ENCODE assay signal across 1 cellular context in the genomic region with DNA sequence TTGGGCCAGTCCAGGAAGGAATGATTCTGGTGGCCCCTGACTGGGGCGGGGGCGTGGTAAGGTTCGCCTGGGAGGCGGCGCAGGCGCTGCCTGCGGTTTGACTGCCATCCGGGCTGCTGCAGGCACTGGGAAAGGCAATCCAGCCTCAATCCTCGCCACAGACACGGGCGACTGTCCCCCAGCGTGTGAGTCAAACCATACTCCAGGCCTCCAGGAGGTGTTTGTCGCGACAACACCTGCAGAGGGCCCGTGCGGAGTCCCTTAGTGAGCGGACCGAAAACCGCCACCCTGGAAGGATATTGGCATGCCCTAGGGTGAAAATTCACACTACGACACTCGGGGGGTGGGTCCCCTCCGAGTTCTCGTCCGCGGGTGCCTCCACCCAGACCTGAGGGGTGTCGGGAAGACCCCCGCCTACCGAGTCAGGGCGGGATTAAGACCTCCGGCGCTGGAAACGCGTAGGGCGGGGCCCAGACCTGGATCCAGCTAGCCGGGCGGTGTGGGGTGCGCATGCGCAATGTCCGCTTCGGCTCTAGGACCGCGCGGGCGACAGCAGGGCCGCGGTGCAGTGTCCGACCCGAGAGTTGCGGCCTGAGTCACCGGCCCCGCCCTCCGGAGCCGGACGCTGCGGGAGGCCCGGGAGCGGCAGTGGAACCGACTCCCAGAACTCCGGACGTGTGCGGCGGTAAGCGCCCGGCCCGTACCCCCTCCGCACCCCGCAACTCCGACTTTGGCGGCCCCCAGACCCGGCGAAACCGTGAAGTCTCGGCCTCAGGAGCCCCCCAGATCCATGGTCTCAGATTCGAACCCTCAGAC.
TF ChIP-seq lines count a peak whose summit lies in the region.

A gene (plus strand): TSS at position 594 of the 816 bp plus-strand sequence. CDS start 946 bp downstream, outside the sequence.

TF ChIP-seq in HEK293, 187 proteins besides CTCF, POLR2A, EP300 and RAD21 (continued from another document):
- TF ChIP-seq, protein P1, sequence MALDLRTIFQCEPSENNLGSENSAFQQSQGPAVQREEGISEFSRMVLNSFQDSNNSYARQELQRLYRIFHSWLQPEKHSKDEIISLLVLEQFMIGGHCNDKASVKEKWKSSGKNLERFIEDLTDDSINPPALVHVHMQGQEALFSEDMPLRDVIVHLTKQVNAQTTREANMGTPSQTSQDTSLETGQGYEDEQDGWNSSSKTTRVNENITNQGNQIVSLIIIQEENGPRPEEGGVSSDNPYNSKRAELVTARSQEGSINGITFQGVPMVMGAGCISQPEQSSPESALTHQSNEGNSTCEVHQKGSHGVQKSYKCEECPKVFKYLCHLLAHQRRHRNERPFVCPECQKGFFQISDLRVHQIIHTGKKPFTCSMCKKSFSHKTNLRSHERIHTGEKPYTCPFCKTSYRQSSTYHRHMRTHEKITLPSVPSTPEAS (tag by site-specific recombination; IDR thresholded peaks at IDR 0.05): no peak
- TF ChIP-seq ZSCAN16 (tag by site-specific recombination; IDR thresholded peaks at IDR 0.05) (0 out of 2 replicates have a peak, but pooled peaks have one; percentile 45), ZNF610 (tag by site-specific recombination; IDR thresholded peaks at IDR 0.05; ENCODE audit: borderline replicate concordance) (peak; percentile 99), ZNF155 (tag by site-specific recombination; IDR thresholded peaks at IDR 0.05) (no peak), ZNF138 (tag by site-specific recombination; IDR thresholded peaks at IDR 0.05; ENCODE audit: borderline replicate concordance) (no peak), ZNF140 (tag by site-specific recombination; IDR thresholded peaks at IDR 0.05) (no peak), HOXD13 (CRISPR knock-in tag; IDR thresholded peaks at IDR 0.05; ENCODE audit: borderline replicate concordance) (no peak), ZNF558 (tag by site-specific recombination; IDR thresholded peaks at IDR 0.05) (no peak; the same call in 1 of the 2 replicates), ZNF707 (tag by site-specific recombination; IDR thresholded peaks at IDR 0.05) (no peak), ZBTB20 (tag by site-specific recombination; IDR thresholded peaks at IDR 0.05) (peak; percentile 98)
- TF ChIP-seq, protein P2, sequence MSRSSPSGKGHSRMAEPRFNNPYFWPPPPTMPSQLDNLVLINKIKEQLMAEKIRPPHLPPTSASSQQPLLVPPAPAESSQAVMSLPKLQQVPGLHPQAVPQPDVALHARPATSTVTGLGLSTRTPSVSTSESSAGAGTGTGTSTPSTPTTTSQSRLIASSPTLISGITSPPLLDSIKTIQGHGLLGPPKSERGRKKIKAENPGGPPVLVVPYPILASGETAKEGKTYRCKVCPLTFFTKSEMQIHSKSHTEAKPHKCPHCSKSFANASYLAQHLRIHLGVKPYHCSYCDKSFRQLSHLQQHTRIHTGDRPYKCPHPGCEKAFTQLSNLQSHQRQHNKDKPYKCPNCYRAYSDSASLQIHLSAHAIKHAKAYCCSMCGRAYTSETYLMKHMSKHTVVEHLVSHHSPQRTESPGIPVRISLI (tag by site-specific recombination; IDR thresholded peaks at IDR 0.05): no peak
- TF ChIP-seq, protein P3, sequence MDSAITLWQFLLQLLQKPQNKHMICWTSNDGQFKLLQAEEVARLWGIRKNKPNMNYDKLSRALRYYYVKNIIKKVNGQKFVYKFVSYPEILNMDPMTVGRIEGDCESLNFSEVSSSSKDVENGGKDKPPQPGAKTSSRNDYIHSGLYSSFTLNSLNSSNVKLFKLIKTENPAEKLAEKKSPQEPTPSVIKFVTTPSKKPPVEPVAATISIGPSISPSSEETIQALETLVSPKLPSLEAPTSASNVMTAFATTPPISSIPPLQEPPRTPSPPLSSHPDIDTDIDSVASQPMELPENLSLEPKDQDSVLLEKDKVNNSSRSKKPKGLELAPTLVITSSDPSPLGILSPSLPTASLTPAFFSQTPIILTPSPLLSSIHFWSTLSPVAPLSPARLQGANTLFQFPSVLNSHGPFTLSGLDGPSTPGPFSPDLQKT (IDR thresholded peaks at IDR 0.05; ENCODE audit: borderline replicate concordance, low read depth, low read length): no peak
- TF ChIP-seq, protein P4, sequence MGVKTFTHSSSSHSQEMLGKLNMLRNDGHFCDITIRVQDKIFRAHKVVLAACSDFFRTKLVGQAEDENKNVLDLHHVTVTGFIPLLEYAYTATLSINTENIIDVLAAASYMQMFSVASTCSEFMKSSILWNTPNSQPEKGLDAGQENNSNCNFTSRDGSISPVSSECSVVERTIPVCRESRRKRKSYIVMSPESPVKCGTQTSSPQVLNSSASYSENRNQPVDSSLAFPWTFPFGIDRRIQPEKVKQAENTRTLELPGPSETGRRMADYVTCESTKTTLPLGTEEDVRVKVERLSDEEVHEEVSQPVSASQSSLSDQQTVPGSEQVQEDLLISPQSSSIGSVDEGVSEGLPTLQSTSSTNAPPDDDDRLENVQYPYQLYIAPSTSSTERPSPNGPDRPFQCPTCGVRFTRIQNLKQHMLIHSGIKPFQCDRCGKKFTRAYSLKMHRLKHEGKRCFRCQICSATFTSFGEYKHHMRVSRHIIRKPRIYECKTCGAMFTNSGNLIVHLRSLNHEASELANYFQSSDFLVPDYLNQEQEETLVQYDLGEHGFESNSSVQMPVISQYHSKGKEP (tag by site-specific recombination; IDR thresholded peaks at IDR 0.05): peak; percentile 96
- TF ChIP-seq, protein P5, sequence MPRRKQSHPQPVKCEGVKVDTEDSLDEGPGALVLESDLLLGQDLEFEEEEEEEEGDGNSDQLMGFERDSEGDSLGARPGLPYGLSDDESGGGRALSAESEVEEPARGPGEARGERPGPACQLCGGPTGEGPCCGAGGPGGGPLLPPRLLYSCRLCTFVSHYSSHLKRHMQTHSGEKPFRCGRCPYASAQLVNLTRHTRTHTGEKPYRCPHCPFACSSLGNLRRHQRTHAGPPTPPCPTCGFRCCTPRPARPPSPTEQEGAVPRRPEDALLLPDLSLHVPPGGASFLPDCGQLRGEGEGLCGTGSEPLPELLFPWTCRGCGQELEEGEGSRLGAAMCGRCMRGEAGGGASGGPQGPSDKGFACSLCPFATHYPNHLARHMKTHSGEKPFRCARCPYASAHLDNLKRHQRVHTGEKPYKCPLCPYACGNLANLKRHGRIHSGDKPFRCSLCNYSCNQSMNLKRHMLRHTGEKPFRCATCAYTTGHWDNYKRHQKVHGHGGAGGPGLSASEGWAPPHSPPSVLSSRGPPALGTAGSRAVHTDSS (tag by site-specific recombination; IDR thresholded peaks at IDR 0.05): no peak
TF ChIP-seq in HEK293: peak in this region for 95.
